1 cellular context compared by ENCODE assay signal in the genomic region with DNA sequence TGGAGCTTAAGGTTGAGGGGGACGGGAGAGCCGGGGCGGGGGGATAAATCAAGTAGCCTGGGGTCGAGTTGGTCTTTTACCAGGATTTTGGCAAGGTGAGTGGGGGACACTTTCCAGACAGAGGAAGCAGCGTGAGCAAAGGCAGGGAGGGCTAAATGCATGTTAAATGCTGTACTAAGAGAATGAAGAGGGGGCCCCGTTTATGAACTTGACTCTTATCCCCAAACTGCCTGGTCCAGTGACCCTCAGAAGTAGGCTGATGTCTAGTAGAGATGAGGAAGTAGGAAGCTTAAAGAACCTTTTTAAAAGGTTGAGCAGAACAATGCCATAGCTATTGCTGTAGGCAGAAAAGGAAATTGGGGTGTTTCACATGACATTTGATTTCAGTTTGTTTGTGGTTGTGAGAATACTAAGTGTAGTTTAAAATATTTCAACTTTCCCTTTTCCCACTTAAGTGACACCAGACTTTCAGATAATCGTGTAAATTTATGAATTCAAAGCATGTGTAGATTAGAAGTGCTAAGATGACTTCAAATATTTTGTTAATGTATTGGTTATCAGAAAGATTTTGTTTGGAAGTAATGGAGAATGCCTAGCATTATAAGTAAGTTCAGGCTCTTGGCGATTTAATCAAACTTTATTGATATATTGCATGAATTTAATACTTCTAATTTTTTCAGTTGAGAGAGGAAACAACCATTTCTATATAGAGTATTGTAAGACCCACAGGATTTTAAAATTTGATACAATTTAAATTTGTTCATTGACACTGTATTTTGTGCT.
TF ChIP-seq lines count a peak whose summit lies in the region.

No MANE protein-coding gene starts in this region.

TF ChIP-seq in HepG2, 621 proteins besides CTCF, POLR2A, EP300 and RAD21 (continued from another document):
- TF ChIP-seq PATZ1 (CRISPR knock-in tag; IDR thresholded peaks at IDR 0.05) = no peak
